In genomic region chr15:73859236-73859635, GRCh38 we compare ENCODE assay signal across 18 cellular contexts. TPM values are rescaled to one million over a fixed set of nuclear protein-coding genes. Genes with fewer than 3 reads are reported as not detected.
DNase-seq lines count a peak whose midpoint lies in the region; ATAC-seq and TF ChIP-seq lines count a peak whose summit lies in the region.
"Had no signal": no experiment of that assay in that cellular context is flagged by ENCODE, and none has a peak within 500 bp of the region (broad histone marks: within the 10 kb centered on the region; RNA-seq: fewer than 3 reads in every experiment).

No MANE protein-coding gene starts in this region.

- H3K9me3 Mint-ChIP-seq in H9, result peaks cover 5 to 8% of the 10 kb centered on the region in 2 experiments
- H3K9me3 Mint-ChIP-seq: CD8-positive, alpha-beta T cell had no signal

- H3K4me1 ChIP-seq in H9 (ENCODE audit: insufficient read depth, low read length), result peaks cover 5% of the 10 kb centered on the region; the same call in 1 of the 2 replicates

- H3K4me3 Mint-ChIP-seq in H9 (no peak overlapping the region), T-helper 17 cell (no peak overlapping the region)
- H3K4me3 Mint-ChIP-seq: B cell; CD8-positive, alpha-beta T cell had no signal

- no peaks in the 10 kb centered on the region for H3K23me2 ChIP-seq in H9 (ENCODE audit: insufficient read length, low read depth, low read length, poor library complexity, severe bottlenecking)

- H3K56ac ChIP-seq in H9 (ENCODE audit: insufficient read length, low read depth, low read length), result no peak overlapping the region

- H3K18ac ChIP-seq in H9 (ENCODE audit: insufficient read length, low read depth, low read length), result no peak overlapping the region

- no peak overlapping the region for H3K9ac ChIP-seq in H9 (ENCODE audit: extremely low read depth, insufficient read length, low read length)
- H3K9ac ChIP-seq: BLaER1 treated with 17β-estradiol and CSF1 and Interleukin-3, amounts not matched to agents 10 nM and 100 nM had no signal

- H3K79me1 ChIP-seq in H9 (ENCODE audit: insufficient read depth, low read depth, low read length, poor library complexity, severe bottlenecking), result no peaks in the 10 kb centered on the region

- H2BK15ac ChIP-seq in H9 (ENCODE audit: low read depth, low read length), result no peak overlapping the region

- H3K27me3 Mint-ChIP-seq in H9 (ENCODE audit: low read depth) (peaks cover 4% of the 10 kb centered on the region), T-helper 17 cell (peaks cover 60% of the 10 kb centered on the region)

- peak; percentile 20 for DNase-seq in H9
- peak; percentile 39 for DNase-seq in cerebellum (ENCODE audit: low spot score)
- peak; percentile 29 for DNase-seq in islet precursor cell
- no peak for DNase-seq in ACHN
- DNase-seq in T-helper 17 cell, result no peak
- no peak for DNase-seq in effector CD8-positive, alpha-beta T cell (lab: John Stamatoyannopoulos, UW)
- DNase-seq in inferior parietal cortex (ENCODE audit: extremely low spot score), result no peak
- DNase-seq: 8988T; Calu3; CD8-positive, alpha-beta T cell; DMS79 treated with DMSO at 0.1 percent for 48 hours; HCEC 1CT had no signal

- in situ Hi-C loops in ACHN (cut with HindIII; ENCODE audit: low pct_ligation_motif_present, low pct_unique_long_range_greater_than_20kb, low sequenced_read_pairs), result no loop called here

- H3K36me3 Mint-ChIP-seq in H9 (ENCODE audit: insufficient read depth in 1 of 3, low read depth in 3 of 3), result peaks cover 0 to 5% (median 0%) of the 10 kb centered on the region in 3 experiments; a peak in 4 of 7 replicates
- H3K36me3 Mint-ChIP-seq in T-helper 17 cell (ENCODE audit: low read depth), result peaks cover 6% of the 10 kb centered on the region
- H3K36me3 Mint-ChIP-seq: CD8-positive, alpha-beta T cell had no signal

- no peak for TF ChIP-seq CTCF in H9 (conservative IDR thresholded peaks at IDR 0.05)

- H3K27ac ChIP-seq in H9 (ENCODE audit: insufficient read length, low read depth, low read length), result no peak overlapping the region
- H3K27ac ChIP-seq: BLaER1 treated with 17β-estradiol and CSF1 and Interleukin-3, amounts not matched to agents 10 nM and 100 nM had no signal

- no peak overlapping the region for H2BK120ac ChIP-seq in H9 (ENCODE audit: low read depth, low read length, poor library complexity, severe bottlenecking)

- no peak overlapping the region for H3T11ph ChIP-seq in H9 (ENCODE audit: low read length)

- no peaks in the 10 kb centered on the region for H3K27me3 ChIP-seq in H9 (ENCODE audit: insufficient read depth, low read length)
- H3K27me3 ChIP-seq: BLaER1 treated with 17β-estradiol and CSF1 and Interleukin-3, amounts not matched to agents 10 nM and 100 nM had no signal

- no peak overlapping the region for H3K23ac ChIP-seq in H9 (ENCODE audit: insufficient read length, low read depth, low read length)

- no peaks in the 10 kb centered on the region for H3K9me3 ChIP-seq in H9 (ENCODE audit: control insufficient read depth, low read depth, low read length)
- H3K9me3 ChIP-seq in T-helper 17 cell (ENCODE audit: control insufficient read depth, low read length, poor library complexity, severe bottlenecking), result no peaks in the 10 kb centered on the region
- H3K9me3 ChIP-seq: BLaER1 treated with 17β-estradiol and CSF1 and Interleukin-3, amounts not matched to agents 10 nM and 100 nM had no signal

- H2BK5ac ChIP-seq in H9 (ENCODE audit: insufficient read length, low read length), result no peak overlapping the region

- no peak overlapping the region for H4K5ac ChIP-seq in H9 (ENCODE audit: insufficient read length, low read depth, low read length)

- no peak overlapping the region for H3K14ac ChIP-seq in H9 (ENCODE audit: insufficient read depth, low read length)

- no peak overlapping the region for H3K4me2 ChIP-seq in H9 (ENCODE audit: insufficient read depth, insufficient read length, low read length)
- H3K4me2 ChIP-seq: BLaER1 treated with 17β-estradiol and CSF1 and Interleukin-3, amounts not matched to agents 10 nM and 100 nM had no signal

- ATAC-seq in T-helper 17 cell, result no peak
- ATAC-seq: CD8-positive, alpha-beta T cell; GM12878 had no signal

- H4K20me1 ChIP-seq in H9 (ENCODE audit: control insufficient read depth, insufficient read depth, insufficient read length), result no peaks in the 10 kb centered on the region

- H3K4me1 Mint-ChIP-seq in H9, result peaks cover 16 to 17% of the 10 kb centered on the region in 2 experiments
- H3K4me1 Mint-ChIP-seq in T-helper 17 cell, result peaks cover 3% of the 10 kb centered on the region
- H3K4me1 Mint-ChIP-seq: B cell had no signal

- H4K91ac ChIP-seq in H9 (ENCODE audit: insufficient read length, low read depth, low read length), result no peak overlapping the region

- H3K27ac Mint-ChIP-seq in H9 (peak overlapping the region in 1 of 3 experiments; percentile 65; a peak in 1 of 7 replicates), T-helper 17 cell (no peak overlapping the region)
- H3K27ac Mint-ChIP-seq: B cell; CD8-positive, alpha-beta T cell had no signal

- H2BK20ac ChIP-seq in H9 (ENCODE audit: low read depth, low read length, poor library complexity, severe bottlenecking), result no peak overlapping the region

- H3K4ac ChIP-seq in H9 (ENCODE audit: low read depth, low read length), result no peak overlapping the region

- H4K8ac ChIP-seq in H9 (replicated peaks; ENCODE audit: insufficient read length, low read depth, low read length), result no peak overlapping the region

- H2AFZ ChIP-seq in H9 (ENCODE audit: low read length), result no peak overlapping the region

- no peak overlapping the region for H2BK12ac ChIP-seq in H9 (ENCODE audit: insufficient read length, low read depth, low read length)

- H3K79me2 ChIP-seq in H9 (ENCODE audit: insufficient read depth, low read length), result no peaks in the 10 kb centered on the region

- WGBS in H9 (ENCODE audit: extremely low coverage, insufficient read length, low lambda C conversion rate), result no CpG with 5 or more reads among the region's 4 CpGs

- no peak overlapping the region for H2AK5ac ChIP-seq in H9 (ENCODE audit: insufficient read length, low read length)

RNA-seq across cellular contexts. Expression of gene TBC1D21, which starts 14.1 kb away (rescaled TPM):
- total RNA-seq in H9 (2021) (not detected in 2 replicates), cerebellum (not detected), T-helper 17 cell (not detected)
- total RNA-seq: A673; B cell; Calu3; CD8-positive, alpha-beta T cell; GM12878; H4; HT-29 had no signal

Comparison
In these comparisons a context has a peak if more than half of its experiments do, and no peak if none do; other contexts are left out.
1. DNase-seq: peak in H9 (single experiment), cerebellum (single experiment) and islet precursor cell (single experiment); none in ACHN (single experiment), T-helper 17 cell (0 of 3), effector CD8-positive, alpha-beta T cell (single experiment) and inferior parietal cortex (single experiment).